ENCODE assay signal across 29 cellular contexts in the genomic region with DNA sequence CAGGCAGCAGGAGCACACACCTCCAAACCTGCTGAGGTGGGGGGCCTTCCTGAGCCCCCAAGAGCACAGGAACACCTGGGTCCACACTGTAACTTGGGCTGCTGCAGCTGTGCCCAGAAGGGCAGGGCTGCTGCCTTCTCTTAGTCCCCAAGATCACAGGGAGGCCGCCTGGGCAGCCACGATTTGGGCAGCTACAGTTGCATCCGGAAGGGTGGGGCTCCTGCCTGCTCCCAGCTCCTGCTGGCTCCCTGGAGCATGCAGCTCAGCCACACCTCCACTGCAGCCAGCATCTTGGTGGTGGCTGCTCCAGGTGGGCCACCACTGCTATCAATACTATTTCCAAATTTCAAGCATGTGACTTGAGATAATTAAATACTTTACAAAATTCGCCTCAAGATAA. TPM values are rescaled to one million over a fixed set of nuclear protein-coding genes. Genes with fewer than 3 reads are reported as not detected.
"Had no signal": no experiment of that assay in that cellular context is flagged by ENCODE, and none has a peak within 500 bp of the region (broad histone marks: within the 10 kb centered on the region; RNA-seq: fewer than 3 reads in every experiment).

No MANE protein-coding gene starts in this region.

- H3K36me3 Mint-ChIP-seq: activated naive CD8-positive, alpha-beta T cell had no signal

- H3K4me1 ChIP-seq: esophagus squamous epithelium had no signal

- H3K27ac Mint-ChIP-seq: activated CD4-positive, alpha-beta memory T cell treated with anti-CD3 and anti-CD28 coated beads, Interleukin-2, amount 10 ng/mL, durations not matched to agents 7 days and 5 days; activated CD4-positive, alpha-beta T cell treated with anti-CD3 and anti-CD28 coated beads, Interleukin-2, amount 10 ng/mL, durations not matched to agents 7 days and 5 days; activated naive CD8-positive, alpha-beta T cell; activated T-cell treated with anti-CD3 and anti-CD28 coated beads, Interleukin-2, amount 50 U/mL, for 24 hours; activated T-helper 17 cell treated with anti-CD3 and anti-CD28 coated beads, Interleukin-2, amount 50 U/mL, for 72 hours; effector memory CD8-positive, alpha-beta T cell had no signal

- ATAC-seq: activated T-helper 17 cell treated with anti-CD3 and anti-CD28 coated beads, Interleukin-2, amount 50 U/mL, for 72 hours; effector memory CD8-positive, alpha-beta T cell had no signal

- H3K27me3 ChIP-seq: brain microvascular endothelial cell, esophagus squamous epithelium had no signal

- DNase-seq: activated CD4-positive, alpha-beta memory T cell treated with anti-CD3 and anti-CD28 coated beads, Interleukin-2, amount 10 ng/mL, durations not matched to agents 7 days and 5 days; activated CD4-positive, alpha-beta T cell treated with anti-CD3 and anti-CD28 coated beads for 1 hour; activated CD4-positive, alpha-beta T cell treated with anti-CD3 and anti-CD28 coated beads for 4 hours; activated CD4-positive, alpha-beta T cell treated with anti-CD3 and anti-CD28 coated beads, Interleukin-2, amount 10 ng/mL, durations not matched to agents 7 days and 5 days; activated CD4-positive, alpha-beta T cell treated with anti-CD3 and anti-CD28 coated beads, Interleukin-2, amount 50 U/mL, for 4 hours; activated CD8-positive, alpha-beta memory T cell treated with anti-CD3 and anti-CD28 coated beads, Interleukin-2, amount 50 U/mL, for 48 hours; activated effector memory CD4-positive, alpha-beta T cell treated with Interleukin-2 at 50 U/mL for 16 hours; activated gamma-delta T cell treated with Interleukin-2 at 50 U/mL for 16 hours; activated naive CD4-positive, alpha-beta T cell treated with anti-CD3 and anti-CD28 coated beads, Interleukin-2, amount 50 U/mL, for 16 hours; activated naive CD4-positive, alpha-beta T cell treated with Interleukin-2 at 50 U/mL for 16 hours; activated T-cell treated with anti-CD3 and anti-CD28 coated beads for 4 hours; activated T-cell treated with anti-CD3 and anti-CD28 coated beads, Interleukin-2, amount 50 U/mL, for 24 hours; amniotic stem cell; anterior cingulate cortex; brain microvascular endothelial cell; cortex of kidney; dermis blood vessel endothelial cell; effector CD4-positive, alpha-beta T cell; effector memory CD8-positive, alpha-beta T cell; esophagus squamous epithelium; foreskin melanocyte; head of caudate nucleus; T-helper 2 cell had no signal

- H3K36me3 ChIP-seq: brain microvascular endothelial cell, esophagus squamous epithelium had no signal

- H3K4me3 ChIP-seq: esophagus squamous epithelium had no signal

- H3K27ac ChIP-seq: brain microvascular endothelial cell, epithelial cell of prostate, esophagus squamous epithelium had no signal

- H3K27me3 Mint-ChIP-seq: activated CD4-positive, alpha-beta memory T cell treated with anti-CD3 and anti-CD28 coated beads, Interleukin-2, amount 10 ng/mL, durations not matched to agents 7 days and 5 days; activated CD4-positive, alpha-beta T cell treated with anti-CD3 and anti-CD28 coated beads, Interleukin-2, amount 10 ng/mL, durations not matched to agents 7 days and 5 days; activated naive CD8-positive, alpha-beta T cell; activated T-cell treated with anti-CD3 and anti-CD28 coated beads, Interleukin-2, amount 50 U/mL, for 24 hours; activated T-helper 17 cell treated with anti-CD3 and anti-CD28 coated beads, Interleukin-2, amount 50 U/mL, for 72 hours; effector memory CD8-positive, alpha-beta T cell had no signal

- H3K4me3 Mint-ChIP-seq: activated CD4-positive, alpha-beta memory T cell treated with anti-CD3 and anti-CD28 coated beads, Interleukin-2, amount 10 ng/mL, durations not matched to agents 7 days and 5 days; activated CD4-positive, alpha-beta T cell treated with anti-CD3 and anti-CD28 coated beads, Interleukin-2, amount 10 ng/mL, durations not matched to agents 7 days and 5 days; activated naive CD8-positive, alpha-beta T cell; activated T-cell treated with anti-CD3 and anti-CD28 coated beads, Interleukin-2, amount 50 U/mL, for 24 hours; activated T-helper 17 cell treated with anti-CD3 and anti-CD28 coated beads, Interleukin-2, amount 50 U/mL, for 72 hours; effector memory CD8-positive, alpha-beta T cell had no signal

- H3K4me1 Mint-ChIP-seq: activated CD4-positive, alpha-beta memory T cell treated with anti-CD3 and anti-CD28 coated beads, Interleukin-2, amount 10 ng/mL, durations not matched to agents 7 days and 5 days; activated CD4-positive, alpha-beta T cell treated with anti-CD3 and anti-CD28 coated beads, Interleukin-2, amount 10 ng/mL, durations not matched to agents 7 days and 5 days; activated T-helper 17 cell treated with anti-CD3 and anti-CD28 coated beads, Interleukin-2, amount 50 U/mL, for 72 hours had no signal

RNA-seq across cellular contexts. Expression of a gene that starts 38.5 kb away (rescaled TPM):
- total RNA-seq: activated CD4-positive, alpha-beta memory T cell treated with anti-CD3 and anti-CD28 coated beads, Interleukin-2, amount 10 ng/mL, durations not matched to agents 7 days and 5 days; activated CD4-positive, alpha-beta T cell treated with anti-CD3 and anti-CD28 coated beads, Interleukin-2, amount 10 ng/mL, durations not matched to agents 7 days and 5 days; activated T-helper 17 cell treated with anti-CD3 and anti-CD28 coated beads, Interleukin-2, amount 50 U/mL, for 72 hours; fibroblast of lung; fibroblast of villous mesenchyme; T-helper 1 cell treated with Interleukin-12 subunit alpha and Interleukin-12 subunit beta and Interleukin-4 antibody, amounts not matched to agents 30 ng/mL and 1 ng/mL, for 36 hours had no signal
